ENCODE assay signal across 26 cellular contexts in the genomic region with DNA sequence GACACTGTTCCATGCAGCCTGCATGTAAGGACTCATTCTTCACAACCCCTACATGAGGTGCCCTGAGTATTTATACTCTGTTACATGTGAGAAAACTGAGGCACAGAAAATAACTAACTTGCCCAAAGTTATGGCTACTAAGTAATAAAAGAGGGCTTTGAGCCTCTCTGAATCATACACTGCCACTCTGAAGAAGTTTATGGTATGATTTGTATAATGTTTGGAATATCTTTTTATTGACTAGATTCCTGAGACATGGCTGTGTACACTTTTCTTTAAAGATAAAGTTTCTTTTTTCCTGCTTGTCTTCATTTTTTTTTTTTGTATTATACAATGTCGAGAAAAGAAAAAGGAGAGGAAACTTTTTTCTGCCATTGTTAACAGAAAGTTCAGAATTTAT.
DNase-seq lines count a peak whose midpoint lies in the region; ATAC-seq, FAIRE-seq and TF ChIP-seq lines count a peak whose summit lies in the region.
"Had no signal": no experiment of that assay in that cellular context is flagged by ENCODE, and none has a peak within 500 bp of the region (broad histone marks: within the 10 kb centered on the region; RNA-seq: fewer than 3 reads in every experiment).

No MANE protein-coding gene starts in this region.

- no peaks in the 10 kb centered on the region for H3K79me2 ChIP-seq in HepG2 (ENCODE audit: insufficient read depth, low read length)

- intact Hi-C loops in left colon (cut with DNase I, micrococcal nuclease) (no loop called here), HepG2 (cut with micrococcal nuclease; ENCODE audit: unreplicated experiment) (no loop called here)

- ATAC-seq in left colon (peak; percentile 67), HepG2 (no peak)
- ATAC-seq: A549, GM12878 had no signal

- no peaks in the 10 kb centered on the region for H4K20me1 ChIP-seq in HepG2 (ENCODE audit: insufficient read depth, low read length)
- H4K20me1 ChIP-seq: BLaER1 treated with 17β-estradiol and CSF1 and Interleukin-3, amounts not matched to agents 10 nM and 100 nM had no signal

- no peak for TF ChIP-seq EP300 in HepG2 (IDR thresholded peaks at IDR 0.05; ENCODE audit: low read depth in 2 of 2, low read length in 2 of 2)
- no peak for TF ChIP-seq EP300 in HepG2 (CRISPR knock-in tag; IDR thresholded peaks at IDR 0.05; ENCODE audit: borderline replicate concordance)

- peaks cover 46% of the 10 kb centered on the region for H3K9me3 ChIP-seq in HepG2 (ENCODE audit: low read length)
- H3K9me3 ChIP-seq: A549; BE2C; BLaER1 treated with 17β-estradiol and CSF1 and Interleukin-3, amounts not matched to agents 10 nM and 100 nM had no signal

- H3K36me3 ChIP-seq in HepG2 (replicated peaks in 1 of 2; ENCODE audit: control insufficient read depth in 1 of 2, insufficient read depth in 2 of 2, low read length in 2 of 2) = no peaks in the 10 kb centered on the region
- H3K36me3 ChIP-seq: BE2C; BLaER1 treated with 17β-estradiol and CSF1 and Interleukin-3, amounts not matched to agents 10 nM and 100 nM had no signal

- TF ChIP-seq CTCF in nephron (IDR thresholded peaks at IDR 0.05; ENCODE audit: unreplicated experiment in 3 of 3) = no peak
- TF ChIP-seq CTCF in HepG2 (CRISPR knock-in tag; IDR thresholded peaks at IDR 0.05) = no peak

- H3K4me1 Mint-ChIP-seq in nephron = peaks cover 27% of the 10 kb centered on the region
- H3K4me1 Mint-ChIP-seq: CD14-positive monocyte; CD8-positive, alpha-beta memory T cell had no signal

- CTCF ChIA-PET in HepG2 (lab: Yijun Ruan, JAX; ENCODE audit: low intra/inter-chr PET ratio, low total read pairs) = no interaction called here

- no peak overlapping the region for H3K4me3 ChIP-seq in HepG2 (replicated peaks in 1 of 3; ENCODE audit: insufficient read depth in 1 of 3, low read depth in 2 of 3, low read length in 3 of 3)
- H3K4me3 ChIP-seq: A549; BLaER1 treated with 17β-estradiol and CSF1 and Interleukin-3, amounts not matched to agents 10 nM and 100 nM; GM12878; GM23248 had no signal

- in situ Hi-C loops in HepG2 (cut with HindIII; ENCODE audit: extremely low pct_ligation_motif_present, low pct_unique_long_range_greater_than_20kb) = no loop called here

- H3K9ac ChIP-seq in HepG2 (ENCODE audit: insufficient read depth, low read depth, low read length) = no peak overlapping the region
- H3K9ac ChIP-seq: BLaER1 treated with 17β-estradiol and CSF1 and Interleukin-3, amounts not matched to agents 10 nM and 100 nM; GM23248 had no signal

- BruUV-seq in HepG2 (replicated peaks; lab: Mats Ljungman, UMichigan) = no TSS peak

- POLR2A ChIA-PET in HepG2 (lab: Yijun Ruan, JAX) = no interaction called here

- no peaks in the 10 kb centered on the region for H3K9me3 Mint-ChIP-seq in nephron

- no peak overlapping the region for H3K4me3 Mint-ChIP-seq in nephron
- H3K4me3 Mint-ChIP-seq: CD14-positive monocyte; CD4-positive, alpha-beta T cell; CD8-positive, alpha-beta memory T cell had no signal

- H3K27me3 ChIP-seq in HepG2 (ENCODE audit: control insufficient read depth in 1 of 2, insufficient read depth in 2 of 2, low read length in 2 of 2) = no peaks in the 10 kb centered on the region
- H3K27me3 ChIP-seq: BE2C; BLaER1 treated with 17β-estradiol and CSF1 and Interleukin-3, amounts not matched to agents 10 nM and 100 nM had no signal

- H3K27ac ChIP-seq in HepG2 (ENCODE audit: extremely low read length, insufficient read depth, low read length) = no peak overlapping the region
- H3K27ac ChIP-seq: A549; BLaER1 treated with 17β-estradiol and CSF1 and Interleukin-3, amounts not matched to agents 10 nM and 100 nM; GM23248 had no signal

- 4% methylated on average over 1 of the region's 1 CpG for WGBS in HepG2 (ENCODE audit: low lambda C conversion rate)

- TF ChIP-seq RAD21 in HepG2 (CRISPR knock-in tag; IDR thresholded peaks at IDR 0.05) = no peak

- DNase-seq in left colon (no peak), retina (peak; percentile 1), putamen (ENCODE audit: low spot score) (no peak), ureter (ENCODE audit: low spot score) (no peak), HepG2 (ENCODE audit: low spot score) (no peak)
- DNase-seq: 8988T; ACHN; AML-193; BE2C; CD4-positive, alpha-beta T cell; CD8-positive, alpha-beta memory T cell; DMS 273 treated with DMSO at 0.1 percent for 48 hours; DMS79; EL; GDM1; GM23248; H7; HCEC 1CT had no signal

- H3K27me3 Mint-ChIP-seq in nephron (ENCODE audit: low read depth) = no peaks in the 10 kb centered on the region
- H3K27me3 Mint-ChIP-seq: CD4-positive, alpha-beta T cell; CD8-positive, alpha-beta memory T cell had no signal

- H3K4me2 ChIP-seq in HepG2 (ENCODE audit: low read depth, low read length) = no peak overlapping the region
- H3K4me2 ChIP-seq: A549; BLaER1 treated with 17β-estradiol and CSF1 and Interleukin-3, amounts not matched to agents 10 nM and 100 nM had no signal

- no peaks in the 10 kb centered on the region for H3K4me1 ChIP-seq in HepG2 (ENCODE audit: insufficient read depth, low read length)
- H3K4me1 ChIP-seq: A549; BE2C; BLaER1 treated with 17β-estradiol and CSF1 and Interleukin-3, amounts not matched to agents 10 nM and 100 nM had no signal

- TF ChIP-seq POLR2A in HepG2 (IDR thresholded peaks at IDR 0.05; ENCODE audit: insufficient read depth in 1 of 2, low read depth in 2 of 2, low read length in 2 of 2) = no peak

- no peaks in the 10 kb centered on the region for H3K36me3 Mint-ChIP-seq in nephron (ENCODE audit: low read depth)
- H3K36me3 Mint-ChIP-seq: CD14-positive monocyte; CD8-positive, alpha-beta memory T cell had no signal

- H2AFZ ChIP-seq in HepG2 (ENCODE audit: low read length) = no peak overlapping the region
- H2AFZ ChIP-seq: GM23248 had no signal

- no peak for FAIRE-seq in HepG2 (lab: Jason Lieb, UNC)
- FAIRE-seq: A549, D721Med, GM12878, GM19239, H1 had no signal

- H3K27ac Mint-ChIP-seq in nephron = peak overlapping the region; percentile 14 to 65 (median 52)
- H3K27ac Mint-ChIP-seq: CD14-positive monocyte; CD4-positive, alpha-beta T cell; CD8-positive, alpha-beta memory T cell had no signal

TF ChIP-seq in HepG2, 621 proteins besides CTCF, POLR2A, EP300 and RAD21 (continues in another document):
- TF ChIP-seq HNRNPUL1 (IDR thresholded peaks at IDR 0.05; ENCODE audit: low read depth, low read length) (no peak), SUZ12 (IDR thresholded peaks at IDR 0.05; ENCODE audit: low read depth, low read length) (no peak), ZNF569 (CRISPR knock-in tag; IDR thresholded peaks at IDR 0.05; ENCODE audit: borderline replicate concordance) (no peak), AKNA (CRISPR knock-in tag; IDR thresholded peaks at IDR 0.05; ENCODE audit: borderline replicate concordance) (no peak), KAT8 (CRISPR knock-in tag; IDR thresholded peaks at IDR 0.05) (no peak), NR2F1 (CRISPR knock-in tag; IDR thresholded peaks at IDR 0.05) (no peak)
- TF ChIP-seq, protein P1, sequence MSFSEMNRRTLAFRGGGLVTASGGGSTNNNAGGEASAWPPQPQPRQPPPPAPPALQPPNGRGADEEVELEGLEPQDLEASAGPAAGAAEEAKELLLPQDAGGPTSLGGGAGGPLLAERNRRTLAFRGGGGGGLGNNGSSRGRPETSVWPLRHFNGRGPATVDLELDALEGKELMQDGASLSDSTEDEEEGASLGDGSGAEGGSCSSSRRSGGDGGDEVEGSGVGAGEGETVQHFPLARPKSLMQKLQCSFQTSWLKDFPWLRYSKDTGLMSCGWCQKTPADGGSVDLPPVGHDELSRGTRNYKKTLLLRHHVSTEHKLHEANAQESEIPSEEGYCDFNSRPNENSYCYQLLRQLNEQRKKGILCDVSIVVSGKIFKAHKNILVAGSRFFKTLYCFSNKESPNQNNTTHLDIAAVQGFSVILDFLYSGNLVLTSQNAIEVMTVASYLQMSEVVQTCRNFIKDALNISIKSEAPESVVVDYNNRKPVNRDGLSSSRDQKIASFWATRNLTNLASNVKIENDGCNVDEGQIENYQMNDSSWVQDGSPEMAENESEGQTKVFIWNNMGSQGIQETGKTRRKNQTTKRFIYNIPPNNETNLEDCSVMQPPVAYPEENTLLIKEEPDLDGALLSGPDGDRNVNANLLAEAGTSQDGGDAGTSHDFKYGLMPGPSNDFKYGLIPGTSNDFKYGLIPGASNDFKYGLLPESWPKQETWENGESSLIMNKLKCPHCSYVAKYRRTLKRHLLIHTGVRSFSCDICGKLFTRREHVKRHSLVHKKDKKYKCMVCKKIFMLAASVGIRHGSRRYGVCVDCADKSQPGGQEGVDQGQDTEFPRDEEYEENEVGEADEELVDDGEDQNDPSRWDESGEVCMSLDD (CRISPR knock-in tag; IDR thresholded peaks at IDR 0.05; ENCODE audit: borderline replicate concordance) = no peak
